ENCODE assay signal across 8 cellular contexts in the genomic region with DNA sequence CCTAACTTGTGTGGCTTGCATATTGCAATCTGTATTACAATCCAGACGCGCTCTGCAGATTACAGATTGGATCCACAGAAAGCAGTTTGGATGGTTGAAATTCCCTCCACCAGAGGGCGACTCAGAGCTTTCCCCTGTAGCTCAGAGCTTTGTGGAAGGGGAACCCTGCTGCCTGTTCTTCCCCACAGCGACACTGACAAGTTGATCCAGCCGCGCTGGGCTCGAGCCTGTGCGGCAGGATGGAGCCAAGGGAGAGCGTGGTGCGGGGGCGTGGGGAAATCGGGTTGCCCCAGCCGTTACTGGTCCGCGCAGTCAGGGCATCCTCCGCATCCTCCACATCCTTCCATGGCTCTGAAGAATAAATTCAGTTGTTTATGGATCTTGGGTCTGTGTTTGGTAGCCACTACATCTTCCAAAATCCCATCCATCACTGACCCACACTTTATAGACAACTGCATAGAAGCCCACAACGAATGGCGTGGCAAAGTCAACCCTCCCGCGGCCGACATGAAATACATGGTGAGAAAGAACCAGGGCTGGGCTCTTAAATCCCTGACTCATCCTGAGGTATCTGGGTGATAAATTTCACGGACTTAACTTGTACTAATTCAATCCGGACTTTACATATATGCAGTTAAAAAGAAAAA. TPM values are rescaled to one million over a fixed set of nuclear protein-coding genes. Genes with fewer than 3 reads are reported as not detected.
DNase-seq lines count a peak whose midpoint lies in the region; ATAC-seq and TF ChIP-seq lines count a peak whose summit lies in the region.

Gene GLIPR1L1, plus strand, starts transcription at position 287 of the 647 bp plus-strand sequence. Its CDS starts 59 bp downstream, at position 346.

- H3K36me3 ChIP-seq in muscle layer of duodenum (ENCODE audit: control insufficient read depth in 1 of 2, insufficient read depth in 2 of 2, low read length in 2 of 2) = no peaks in the 10 kb centered on the region

- ATAC-seq in HG03354 (IDR thresholded peaks at IDR 0.05; ENCODE audit: poor library complexity, severe bottlenecking, unreplicated experiment) (peak; percentile 68), esophagus mucosa (peak; percentile 88)

- TF ChIP-seq POLR2A in GM19099 (IDR thresholded peaks at IDR 0.05; ENCODE audit: extremely low read depth, insufficient read length, low read depth) = peak; percentile 24

- H3K9me3 ChIP-seq in muscle layer of duodenum (ENCODE audit: control insufficient read depth in 1 of 2, low read length in 2 of 2) = no peaks in the 10 kb centered on the region

- H3K27ac ChIP-seq in muscle layer of duodenum (ENCODE audit: low read length) = no peak within 1 kb of the TSS

- peaks cover 0 to 14% of the 10 kb centered on the region in 2 donors for H3K4me1 ChIP-seq in muscle layer of duodenum (ENCODE audit: control insufficient read depth in 1 of 2, insufficient read depth in 2 of 2, low read length in 2 of 2)

- peak within 1 kb of the TSS; percentile 55 to 63 for H3K4me3 ChIP-seq in muscle layer of duodenum (ENCODE audit: low read depth in 1 of 2, low read length in 2 of 2)

- H3K27me3 ChIP-seq in muscle layer of duodenum (ENCODE audit: low read depth, low read length) = no peaks in the 10 kb centered on the region

- DNase-seq in CD1c-positive myeloid dendritic cell (ENCODE audit: extremely low spot score) = peak; percentile 91
- DNase-seq in NOMO-1 treated with dmso at 0.1 percent for 144 hours (lab: John Stamatoyannopoulos, UW; ENCODE audit: unreplicated experiment) = peak; percentile 46
- DNase-seq in activated T-cell treated with anti-CD3 and anti-CD28 coated beads for 4 hours = peak; percentile 77
- DNase-seq in stimulated activated CD8-positive, alpha-beta memory T cell treated with anti-CD3 and anti-CD28 coated beads, Interleukin-7, amount 100 ng/mL, for 1 hour (ENCODE audit: low read depth in 2 of 2) = peak; percentile 64 to 75

RNA-seq across cellular contexts. Expression of gene GLIPR1L1, which starts in this region (rescaled TPM):
- not detected for total RNA-seq in esophagus mucosa

Comparison
In these comparisons a context has a peak if more than half of its experiments do, and no peak if none do; other contexts are left out.
1. Peak in ATAC-seq in esophagus mucosa; RNA of the gene not detected or under 1 TPM.